In the genomic region with DNA sequence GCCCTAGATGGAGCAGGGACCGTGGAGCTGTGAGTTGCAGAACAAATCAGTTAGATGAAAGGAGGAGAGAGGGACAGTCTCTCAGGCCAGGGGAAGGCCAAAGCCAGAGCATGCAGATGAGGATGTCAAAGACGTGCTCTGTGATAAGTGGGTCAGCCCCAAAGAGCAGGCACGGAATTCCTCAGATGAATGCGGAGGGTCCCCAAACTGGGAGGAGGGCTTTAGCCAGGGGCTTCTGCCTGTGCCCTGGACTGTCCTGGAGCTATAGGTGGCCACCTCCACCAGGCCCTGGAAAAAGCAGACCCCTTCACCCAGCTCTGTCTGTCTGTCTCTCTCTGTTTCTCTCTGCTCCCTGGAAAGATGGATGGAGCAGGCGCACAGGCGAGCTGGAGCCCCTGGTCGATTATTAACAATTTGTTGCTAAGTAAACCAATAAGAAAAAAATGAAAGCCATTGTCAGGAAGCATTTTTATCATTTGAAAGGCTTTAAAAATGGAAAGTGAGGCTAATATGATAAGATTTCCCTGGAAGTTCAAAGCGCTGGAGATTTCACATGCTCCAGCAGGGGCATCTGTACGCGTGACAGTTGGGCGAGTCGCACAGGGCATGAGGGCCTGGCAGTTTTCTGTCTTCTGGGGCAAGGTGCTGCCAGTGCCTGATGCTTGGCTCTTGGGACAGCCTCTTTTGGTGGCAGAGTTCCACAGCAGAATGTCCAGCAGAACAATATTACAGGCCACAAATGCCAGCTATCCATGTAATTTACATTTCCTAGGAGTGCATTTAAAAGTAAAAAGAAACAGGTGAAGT, we compare ENCODE assay signal across 18 cellular contexts.
DNase-seq lines count a peak whose midpoint lies in the region; ATAC-seq and TF ChIP-seq lines count a peak whose summit lies in the region.
"Had no signal": no experiment of that assay in that cellular context is flagged by ENCODE, and none has a peak within 500 bp of the region (broad histone marks: within the 10 kb centered on the region; RNA-seq: fewer than 3 reads in every experiment).

No MANE protein-coding gene starts in this region.

- H3K79me2 ChIP-seq in osteoblast (ENCODE audit: insufficient read depth, low read length) = no peaks in the 10 kb centered on the region

- no peak overlapping the region for H3K4me2 ChIP-seq in osteoblast (ENCODE audit: insufficient read depth, low read length)
- H3K4me2 ChIP-seq: BLaER1 treated with 17β-estradiol and CSF1 and Interleukin-3, amounts not matched to agents 10 nM and 100 nM; GM23338 had no signal

- H3K27ac Mint-ChIP-seq in CD14-positive monocyte = no peak overlapping the region
- H3K27ac Mint-ChIP-seq in chondrocyte (ENCODE audit: unreplicated experiment) = no peak overlapping the region
- H3K27ac Mint-ChIP-seq: B cell; CD4-positive, CD25-positive, alpha-beta regulatory T cell; CD8-positive, alpha-beta memory T cell; GM23338 had no signal

- no peak overlapping the region for H3K27ac ChIP-seq in osteoblast (ENCODE audit: low read depth, low read length)
- H3K27ac ChIP-seq in aorta (ENCODE audit: low read depth in 1 of 2, low read length in 2 of 2) = no peak overlapping the region
- H3K27ac ChIP-seq in vagina = no peak overlapping the region
- H3K27ac ChIP-seq: BLaER1 treated with 17β-estradiol and CSF1 and Interleukin-3, amounts not matched to agents 10 nM and 100 nM had no signal

- peak; percentile 14 for DNase-seq in CD14-positive monocyte (ENCODE audit: low spot score)
- DNase-seq in chondrocyte (ENCODE audit: low spot score) = peak; percentile 41
- peak; percentile 55 for DNase-seq in osteoblast (ENCODE audit: insufficient read length, low spot score, missing footprints)
- peak; percentile 17 to 38 for DNase-seq in aorta
- no peak for DNase-seq in vagina (ENCODE audit: extremely low spot score in 2 of 2)
- DNase-seq in NCI-H446 treated with DMSO at 0.1 percent for 48 hours (lab: John Stamatoyannopoulos, UW) = no peak
- DNase-seq: CD4-positive, CD25-positive, alpha-beta regulatory T cell; CD8-positive, alpha-beta memory T cell; COR-L47; DMS 273 treated with DMSO at 0.1 percent for 48 hours; DMS53; DND-41; EL; HCEC 1CT had no signal

- H3K4me3 Mint-ChIP-seq in CD14-positive monocyte (no peak overlapping the region), chondrocyte (ENCODE audit: unreplicated experiment) (no peak overlapping the region)
- H3K4me3 Mint-ChIP-seq: B cell; CD4-positive, CD25-positive, alpha-beta regulatory T cell; CD8-positive, alpha-beta memory T cell; GM23338 had no signal

- H3K4me1 ChIP-seq in osteoblast (ENCODE audit: insufficient read depth, low read length) (no peaks in the 10 kb centered on the region), aorta (ENCODE audit: control insufficient read depth in 1 of 2, insufficient read depth in 2 of 2, low read length in 2 of 2) (no peaks in the 10 kb centered on the region), vagina (no peaks in the 10 kb centered on the region)

- H3K36me3 ChIP-seq in osteoblast (ENCODE audit: insufficient read depth, low read length) (peaks cover 87% of the 10 kb centered on the region), aorta (ENCODE audit: control insufficient read depth in 1 of 2, insufficient read depth in 2 of 2, low read length in 1 of 2) (no peaks in the 10 kb centered on the region), vagina (no peaks in the 10 kb centered on the region)
- H3K36me3 ChIP-seq: BLaER1 treated with 17β-estradiol and CSF1 and Interleukin-3, amounts not matched to agents 10 nM and 100 nM had no signal

- H3K9me3 Mint-ChIP-seq in CD14-positive monocyte (peaks cover 0 to 3% (median 0%) of the 10 kb centered on the region in 7 donors), chondrocyte (ENCODE audit: low read depth) (no peaks in the 10 kb centered on the region)
- H3K9me3 Mint-ChIP-seq: GM23338 had no signal

- no peaks in the 10 kb centered on the region for H3K4me1 Mint-ChIP-seq in CD14-positive monocyte
- H3K4me1 Mint-ChIP-seq in chondrocyte (ENCODE audit: low read depth) = peaks cover 6% of the 10 kb centered on the region
- H3K4me1 Mint-ChIP-seq: B cell; CD4-positive, CD25-positive, alpha-beta regulatory T cell; CD8-positive, alpha-beta memory T cell had no signal

- WGBS in aorta, 2 donors = 93 to 94% methylated on average over 12 of the region's 12 CpGs

- intact Hi-C loops in CD14-positive monocyte (cut with micrococcal nuclease) = no loop called here
- intact Hi-C loops in aorta (cut with DNase I) = no loop called here
- intact Hi-C loops in vagina (cut with DNase I) = no loop called here

- H4K20me1 ChIP-seq in osteoblast (ENCODE audit: insufficient read depth, low read length) = no peaks in the 10 kb centered on the region
- H4K20me1 ChIP-seq: BLaER1 treated with 17β-estradiol and CSF1 and Interleukin-3, amounts not matched to agents 10 nM and 100 nM had no signal

- TF ChIP-seq POLR2A in vagina (IDR thresholded peaks at IDR 0.05) = no peak

- H3K36me3 Mint-ChIP-seq in CD14-positive monocyte (no peaks in the 10 kb centered on the region), chondrocyte (ENCODE audit: low read depth) (peaks cover 45% of the 10 kb centered on the region)
- H3K36me3 Mint-ChIP-seq: CD4-positive, CD25-positive, alpha-beta regulatory T cell; CD8-positive, alpha-beta memory T cell had no signal

- no peaks in the 10 kb centered on the region for H3K27me3 ChIP-seq in osteoblast (ENCODE audit: insufficient read depth, low read length)
- no peaks in the 10 kb centered on the region for H3K27me3 ChIP-seq in aorta (ENCODE audit: control insufficient read depth in 1 of 2, insufficient read depth in 2 of 2, low read length in 1 of 2)
- no peaks in the 10 kb centered on the region for H3K27me3 ChIP-seq in vagina
- H3K27me3 ChIP-seq: BLaER1 treated with 17β-estradiol and CSF1 and Interleukin-3, amounts not matched to agents 10 nM and 100 nM had no signal

- no peak overlapping the region for H2AFZ ChIP-seq in osteoblast (ENCODE audit: low read length)
- H2AFZ ChIP-seq: GM23338 had no signal

- ATAC-seq in aorta (ENCODE audit: low FRiP score) = no peak
- ATAC-seq: GM12878, GM23338 had no signal

- H3K27me3 Mint-ChIP-seq in CD14-positive monocyte (ENCODE audit: low read depth in 3 of 3) (peaks cover 0 to 7% (median 4%) of the 10 kb centered on the region in 3 donors), chondrocyte (ENCODE audit: low read depth) (no peaks in the 10 kb centered on the region)
- H3K27me3 Mint-ChIP-seq: B cell had no signal

- H3K9me3 ChIP-seq in osteoblast (ENCODE audit: low read depth, low read length) (no peaks in the 10 kb centered on the region), aorta (ENCODE audit: control insufficient read depth, low read length) (no peaks in the 10 kb centered on the region), vagina (no peaks in the 10 kb centered on the region)
- H3K9me3 ChIP-seq: BLaER1 treated with 17β-estradiol and CSF1 and Interleukin-3, amounts not matched to agents 10 nM and 100 nM had no signal

- no peak for TF ChIP-seq CTCF in CD14-positive monocyte (IDR thresholded peaks at IDR 0.05)
- no peak for TF ChIP-seq CTCF in chondrocyte (IDR thresholded peaks at IDR 0.05)
- TF ChIP-seq CTCF in osteoblast (IDR thresholded peaks at IDR 0.05; ENCODE audit: extremely low read depth, low read depth, low read length) = no peak
- no peak for TF ChIP-seq CTCF in vagina (IDR thresholded peaks at IDR 0.05)

- no peak overlapping the region for H3K4me3 ChIP-seq in osteoblast (ENCODE audit: insufficient read depth, low read length)
- no peak overlapping the region for H3K4me3 ChIP-seq in aorta (ENCODE audit: low read length in 2 of 2)
- H3K4me3 ChIP-seq in vagina = no peak overlapping the region
- H3K4me3 ChIP-seq: BLaER1 treated with 17β-estradiol and CSF1 and Interleukin-3, amounts not matched to agents 10 nM and 100 nM; GM12878; GM23338 had no signal

Comparison
In these comparisons a context has a peak if more than half of its experiments do, and no peak if none do; other contexts are left out.
1. DNase-seq: peak in CD14-positive monocyte (single experiment), chondrocyte (single experiment), osteoblast (single experiment) and aorta (2 of 2); none in vagina (0 of 2) and NCI-H446 treated with DMSO at 0.1 percent for 48 hours (single experiment).